29 cellular contexts compared by ENCODE assay signal in genomic region chr4:140105436-140105835, GRCh38.
"Had no signal": no experiment of that assay in that cellular context is flagged by ENCODE, and none has a peak within 500 bp of the region (broad histone marks: within the 10 kb centered on the region; RNA-seq: fewer than 3 reads in every experiment).

No MANE protein-coding gene starts in this region.

- H3K27me3 ChIP-seq: ascending aorta, dorsolateral prefrontal cortex, gastrocnemius medialis, heart left ventricle had no signal

- H3K4me1 ChIP-seq: ascending aorta had no signal

- H3K4me3 ChIP-seq: ascending aorta, coronary artery, dorsolateral prefrontal cortex, gastrocnemius medialis, heart left ventricle had no signal

- ATAC-seq: activated CD4-positive, CD25-positive, alpha-beta regulatory T cell treated with anti-CD3 and anti-CD28 coated beads, Interleukin-2, amount 50 U/mL, for 24 hours; activated CD8-positive, alpha-beta memory T cell treated with anti-CD3 and anti-CD28 coated beads, Interleukin-2, amount 10 ng/mL, durations not matched to agents 7 days and 5 days; activated CD8-positive, alpha-beta T cell treated with anti-CD3 and anti-CD28 coated beads, Interleukin-2, amount 10 ng/mL, durations not matched to agents 7 days and 5 days; activated naive CD4-positive, alpha-beta T cell treated with anti-CD3 and anti-CD28 coated beads, Interleukin-2, amount 50 U/mL, for 72 hours; esophagus mucosa; gastrocnemius medialis; heart left ventricle; T-helper 17 cell had no signal

- FAIRE-seq: bronchial epithelial cell had no signal

- H3K27ac ChIP-seq: ascending aorta, coronary artery, dorsolateral prefrontal cortex, gastrocnemius medialis, heart left ventricle, WERI-Rb-1 had no signal

- H3K36me3 ChIP-seq: ascending aorta, gastrocnemius medialis, heart left ventricle, WERI-Rb-1 had no signal

- DNase-seq: activated B cell treated with CpG ODN at 0.5 μM for 24 hours; activated CD4-positive, alpha-beta memory T cell treated with anti-CD3 and anti-CD28 coated beads for 36 hours; activated CD4-positive, alpha-beta T cell treated with anti-CD3 and anti-CD28 coated beads, Interleukin-2, amount 10 ng/mL, durations not matched to agents 24 days and 14 days; activated CD8-positive, alpha-beta memory T cell treated with anti-CD3 and anti-CD28 coated beads, Interleukin-2, amount 10 ng/mL, durations not matched to agents 7 days and 5 days; activated CD8-positive, alpha-beta memory T cell treated with anti-CD3 and anti-CD28 coated beads, Interleukin-2, amount 50 U/mL, for 4 hours; activated CD8-positive, alpha-beta T cell treated with anti-CD3 and anti-CD28 coated beads, Interleukin-2, amount 10 ng/mL, durations not matched to agents 7 days and 5 days; activated gamma-delta T cell; activated naive CD4-positive, alpha-beta T cell; activated naive CD4-positive, alpha-beta T cell treated with anti-CD3 and anti-CD28 coated beads, Interleukin-2, amount 10 ng/mL, durations not matched to agents 7 days and 5 days; activated naive CD8-positive, alpha-beta T cell treated with anti-CD3 and anti-CD28 coated beads, Interleukin-2, amount 10 ng/mL, durations not matched to agents 7 days and 5 days; activated T-cell treated with anti-CD3 and anti-CD28 coated beads, Interleukin-2, amount 50 U/mL, for 1 hour; activated T-cell treated with anti-CD3 and anti-CD28 coated beads, Interleukin-2, amount 50 U/mL, for 48 hours; dorsolateral prefrontal cortex; effector memory CD4-positive, alpha-beta T cell; endodermal cell; foreskin fibroblast; gastrocnemius medialis; glutamatergic neuron; heart left ventricle; T-helper 1 cell; T-helper 17 cell; T1000; WERI-Rb-1 had no signal

- H3K9me3 ChIP-seq: ascending aorta, gastrocnemius medialis had no signal
